2 cellular contexts compared by ENCODE assay signal in genomic region chr10:70376436-70377378, GRCh38.
A peak's percentile ranks its signal among the peaks of the same experiment; 100 is the strongest.
TF ChIP-seq lines count a peak whose summit lies in the region.

No MANE protein-coding gene starts in this region.

TF ChIP-seq in GM23338, 12 proteins besides CTCF, POLR2A, EP300 and RAD21:
- TF ChIP-seq REST (IDR thresholded peaks at IDR 0.05; ENCODE audit: unreplicated experiment) (no peak), POLR2AphosphoS5 (IDR thresholded peaks at IDR 0.05; ENCODE audit: low read depth) (no peak)

TF ChIP-seq in endothelial cell of umbilical vein, 7 proteins besides CTCF, POLR2A, EP300 and RAD21:
- TF ChIP-seq POLR2AphosphoS5 (IDR thresholded peaks at IDR 0.05; ENCODE audit: insufficient read depth, low read depth, low read length), result no peak
- TF ChIP-seq FOS (IDR thresholded peaks at IDR 0.05; ENCODE audit: borderline replicate concordance, insufficient read depth, low read length), result no peak
- peak; percentile 73 for TF ChIP-seq GATA2 (IDR thresholded peaks at IDR 0.05; ENCODE audit: insufficient read depth, insufficient read length, low read depth, low read length)
TF ChIP-seq in endothelial cell of umbilical vein: peak in this region for 1.
